8 cellular contexts compared by ENCODE assay signal in genomic region chr2:201149064-201149820, GRCh38. TPM values are rescaled to one million over a fixed set of nuclear protein-coding genes. Genes with fewer than 3 reads are reported as not detected.
DNase-seq lines count a peak whose midpoint lies in the region; ATAC-seq and TF ChIP-seq lines count a peak whose summit lies in the region.

No MANE protein-coding gene starts in this region.

- intact Hi-C loops in left ventricle myocardium superior (cut with micrococcal nuclease), result no loop called here
- intact Hi-C loops in aorta (cut with DNase I), result no loop called here

- peaks cover 58% of the 10 kb centered on the region for H3K36me3 Mint-ChIP-seq in activated naive CD8-positive, alpha-beta T cell treated with anti-CD3 and anti-CD28 coated beads for 36 hours

- no peak overlapping the region for H3K4me3 Mint-ChIP-seq in activated naive CD8-positive, alpha-beta T cell treated with anti-CD3 and anti-CD28 coated beads for 36 hours

- no peaks in the 10 kb centered on the region for H3K9me3 ChIP-seq in aorta (ENCODE audit: control insufficient read depth, low read length)

- peaks cover 0 to 1% of the 10 kb centered on the region in 2 donors for H3K4me1 ChIP-seq in aorta (ENCODE audit: control insufficient read depth in 1 of 2, insufficient read depth in 2 of 2, low read length in 2 of 2)

- peaks cover 3 to 9% of the 10 kb centered on the region in 2 donors for H3K36me3 ChIP-seq in aorta (ENCODE audit: control insufficient read depth in 1 of 2, insufficient read depth in 2 of 2, low read length in 1 of 2)

- DNase-seq in HFF-Myc (ENCODE audit: extremely low read depth, low read depth), result peak; percentile 67
- DNase-seq in activated naive CD8-positive, alpha-beta T cell treated with anti-CD3 and anti-CD28 coated beads for 36 hours, result no peak
- DNase-seq in left ventricle myocardium superior, result no peak
- DNase-seq in skeletal muscle cell (ENCODE audit: low read depth), result peak; percentile 90
- no peak for DNase-seq in DMS79 treated with DMSO at 0.1 percent for 48 hours (lab: John Stamatoyannopoulos, UW)
- DNase-seq in aorta, result no peak

- 95% methylated on average over 2 of the region's 2 CpGs for WGBS in aorta, 2 donors

- ATAC-seq in left ventricle myocardium superior, result peak; percentile 23
- no peak for ATAC-seq in GM19351 (IDR thresholded peaks at IDR 0.05; ENCODE audit: unreplicated experiment)
- ATAC-seq in GM21447 (IDR thresholded peaks at IDR 0.05; ENCODE audit: unreplicated experiment), result no peak
- no peak for ATAC-seq in aorta (ENCODE audit: low FRiP score)

- H3K27ac Mint-ChIP-seq in activated naive CD8-positive, alpha-beta T cell treated with anti-CD3 and anti-CD28 coated beads for 36 hours, result peak overlapping the region; percentile 16

- no peak overlapping the region for H3K4me3 ChIP-seq in HFF-Myc (replicated peaks; ENCODE audit: low read depth, low read length)
- no peak overlapping the region for H3K4me3 ChIP-seq in skeletal muscle cell (ENCODE audit: low read depth, low read length)
- H3K4me3 ChIP-seq in aorta (ENCODE audit: low read length in 2 of 2), result no peak overlapping the region

- H3K4me1 Mint-ChIP-seq in activated naive CD8-positive, alpha-beta T cell treated with anti-CD3 and anti-CD28 coated beads for 36 hours, result peaks cover 34% of the 10 kb centered on the region

- no peaks in the 10 kb centered on the region for H3K9me3 Mint-ChIP-seq in activated naive CD8-positive, alpha-beta T cell treated with anti-CD3 and anti-CD28 coated beads for 36 hours

- no peaks in the 10 kb centered on the region for H3K27me3 Mint-ChIP-seq in activated naive CD8-positive, alpha-beta T cell treated with anti-CD3 and anti-CD28 coated beads for 36 hours

- no peak overlapping the region for H3K27ac ChIP-seq in aorta (ENCODE audit: low read depth in 1 of 2, low read length in 2 of 2)

- TF ChIP-seq CTCF in HFF-Myc (IDR thresholded peaks at IDR 0.05; ENCODE audit: low read depth, low read length, missing control alignments), result no peak

- H3K27me3 ChIP-seq in aorta (ENCODE audit: control insufficient read depth in 1 of 2, insufficient read depth in 2 of 2, low read length in 1 of 2), result no peaks in the 10 kb centered on the region

RNA-seq across cellular contexts. Expression of gene CFLAR, which starts 33.3 kb away (rescaled TPM):
- total RNA-seq in activated naive CD8-positive, alpha-beta T cell treated with anti-CD3 and anti-CD28 coated beads for 36 hours, result 100 to 1,000 TPM; 190 to 198 TPM
- total RNA-seq in left ventricle myocardium superior, result 252 TPM
- 100 to 1,000 TPM; 154 to 244 TPM for total RNA-seq in aorta
- 10 to 100 TPM; 30.4 to 63.5 TPM for polyA plus RNA-seq in aorta

RNA-seq across cellular contexts. Expression of gene CASP10, which starts 33.7 kb away (rescaled TPM):
- total RNA-seq in activated naive CD8-positive, alpha-beta T cell treated with anti-CD3 and anti-CD28 coated beads for 36 hours, result 10 to 100 TPM; 25.5 to 26.5 TPM
- total RNA-seq in left ventricle myocardium superior (6.4 TPM), aorta (10 to 100 TPM in 1 of 2 donors, 1 to 10 TPM in 1; 8.1 to 26.1 TPM)
- polyA plus RNA-seq in aorta, result 1 to 10 TPM; 1.1 to 3.4 TPM

Comparison
In these comparisons a context has a peak if more than half of its experiments do, and no peak if none do; other contexts are left out.
1. DNase-seq: peak in HFF-Myc (single experiment) and skeletal muscle cell (single experiment); none in activated naive CD8-positive, alpha-beta T cell treated with anti-CD3 and anti-CD28 coated beads for 36 hours (single experiment), left ventricle myocardium superior (single experiment), DMS79 treated with DMSO at 0.1 percent for 48 hours (single experiment) and aorta (0 of 2).